Comparison of ENCODE assay signal across 8 cellular contexts in genomic region chr1:184385863-184386262, GRCh38. TPM values are rescaled to one million over a fixed set of nuclear protein-coding genes. Genes with fewer than 3 reads are reported as not detected.
DNase-seq lines count a peak whose midpoint lies in the region; ATAC-seq and TF ChIP-seq lines count a peak whose summit lies in the region.

No MANE protein-coding gene starts in this region.

- ATAC-seq in GM23338, result no peak
- ATAC-seq in foreskin keratinocyte, result no peak
- ATAC-seq in gastrocnemius medialis, result no peak
- no peak for ATAC-seq in GM21576 (IDR thresholded peaks at IDR 0.05; ENCODE audit: unreplicated experiment)

- TF ChIP-seq CTCF in GM23338 (conservative IDR thresholded peaks at IDR 0.05; ENCODE audit: low read depth in 2 of 2), result no peak
- no peak for TF ChIP-seq CTCF in WERI-Rb-1 (IDR thresholded peaks at IDR 0.05; ENCODE audit: low read depth, low read length)
- TF ChIP-seq CTCF in foreskin keratinocyte (conservative IDR thresholded peaks at IDR 0.05), result no peak
- TF ChIP-seq CTCF in gastrocnemius medialis (IDR thresholded peaks at IDR 0.05 in 4 of 5, conservative IDR thresholded peaks at IDR 0.05 in 1 of 5), result no peak
- TF ChIP-seq CTCF in GM20000 (IDR thresholded peaks at IDR 0.05; ENCODE audit: extremely low read depth, missing control alignments), result no peak

- peak; percentile 42 for DNase-seq in GM23338 (ENCODE audit: low spot score)
- no peak for DNase-seq in WERI-Rb-1
- no peak for DNase-seq in foreskin keratinocyte
- no peak for DNase-seq in gastrocnemius medialis
- no peak for DNase-seq in NCI-H774 (lab: John Stamatoyannopoulos, UW)
- no peak for DNase-seq in cortex of kidney (lab: John Stamatoyannopoulos, UW)
- no peak for DNase-seq in GM20000 (ENCODE audit: low spot score)

- H3K9me3 Mint-ChIP-seq in GM23338, result no peaks in the 10 kb centered on the region; the same call in 1 of the 3 replicates

- H3K27me3 ChIP-seq in GM23338 (ENCODE audit: insufficient read depth) (peaks cover 9% of the 10 kb centered on the region; the same call in 1 of the 2 replicates), WERI-Rb-1 (ENCODE audit: insufficient read depth, low read depth, severe bottlenecking) (no peaks in the 10 kb centered on the region), foreskin keratinocyte (no peaks in the 10 kb centered on the region), gastrocnemius medialis (no peaks in the 10 kb centered on the region)

- H3K4me3 ChIP-seq in GM23338 (peak overlapping the region; percentile 94), WERI-Rb-1 (ENCODE audit: low read depth, low read length) (peak overlapping the region; percentile 61), gastrocnemius medialis (peak overlapping the region; percentile 77 to 96 (median 92))

- no peak for TF ChIP-seq POLR2A in gastrocnemius medialis (IDR thresholded peaks at IDR 0.05)

- peak overlapping the region; percentile 89 for H3K4me3 Mint-ChIP-seq in GM23338

- intact Hi-C loops in gastrocnemius medialis (cut with DNase I; ENCODE audit: low total_unique reads), result loop anchor here (5.0 kb wide), 2 partner anchors 76 to 96 kb away; no protein-coding TSS in a partner anchor

- no peaks in the 10 kb centered on the region for H3F3A ChIP-seq in GM23338 (replicated peaks; ENCODE audit: low read depth)

- H3K4me2 ChIP-seq in GM23338, result peak overlapping the region; percentile 94

- peak overlapping the region; percentile 84 for H3K27ac ChIP-seq in GM23338 (ENCODE audit: low read depth)
- peak overlapping the region; percentile 86 for H3K27ac ChIP-seq in WERI-Rb-1
- peak overlapping the region; percentile 65 for H3K27ac ChIP-seq in foreskin keratinocyte
- peak overlapping the region; percentile 97 to 100 (median 98) for H3K27ac ChIP-seq in gastrocnemius medialis

- H3K79me2 ChIP-seq in GM23338 (replicated peaks; ENCODE audit: insufficient read depth), result peaks cover 34% of the 10 kb centered on the region

- in situ Hi-C loops in gastrocnemius medialis (cut with MboI; ENCODE audit: low sequenced_read_pairs in 4 of 4), result loop anchor here (5.0 to 25.0 kb wide), 6 partner anchors 101 to 279 kb away; no protein-coding TSS in a partner anchor

- H3K9me3 ChIP-seq in WERI-Rb-1 (ENCODE audit: severe bottlenecking), result no peaks in the 10 kb centered on the region
- no peaks in the 10 kb centered on the region for H3K9me3 ChIP-seq in gastrocnemius medialis

- H3K4me1 ChIP-seq in GM23338 (ENCODE audit: insufficient read depth), result peaks cover 63% of the 10 kb centered on the region
- H3K4me1 ChIP-seq in foreskin keratinocyte, result peaks cover 24% of the 10 kb centered on the region
- peaks cover 17 to 25% of the 10 kb centered on the region in 2 donors for H3K4me1 ChIP-seq in gastrocnemius medialis

- H3K36me3 ChIP-seq in GM23338 (ENCODE audit: insufficient read depth), result no peaks in the 10 kb centered on the region
- H3K36me3 ChIP-seq in WERI-Rb-1, result no peaks in the 10 kb centered on the region
- no peaks in the 10 kb centered on the region for H3K36me3 ChIP-seq in gastrocnemius medialis

- peaks cover 56% of the 10 kb centered on the region for H3K4me1 Mint-ChIP-seq in GM23338

- peak overlapping the region; percentile 73 for H2AFZ ChIP-seq in GM23338

- no peaks in the 10 kb centered on the region for H3K9me2 ChIP-seq in GM23338 (ENCODE audit: insufficient read depth)

- peak overlapping the region; percentile 49; the same call in 1 of the 2 replicates for H3K27ac Mint-ChIP-seq in GM23338

- peaks cover 12% of the 10 kb centered on the region for H3K27me3 Mint-ChIP-seq in GM23338 (ENCODE audit: insufficient read depth, low read depth, poor library complexity)

- H3K36me3 Mint-ChIP-seq in GM23338 (ENCODE audit: low read depth), result no peaks in the 10 kb centered on the region; the same call in 2 of the 3 replicates

- H4K20me1 ChIP-seq in GM23338 (replicated peaks; ENCODE audit: insufficient read depth), result peaks cover 20% of the 10 kb centered on the region

TF ChIP-seq in GM23338, 12 proteins besides CTCF, POLR2A, EP300 and RAD21 (continues in another document):
- TF ChIP-seq POLR2AphosphoS5 (IDR thresholded peaks at IDR 0.05; ENCODE audit: low read depth) (no peak), ZNF462 (CRISPR knock-in tag; IDR thresholded peaks at IDR 0.05) (no peak), EZH2 (IDR thresholded peaks at IDR 0.05; ENCODE audit: low read depth, unreplicated experiment) (no peak), EZH2phosphoT487 (IDR thresholded peaks at IDR 0.05; ENCODE audit: unreplicated experiment) (no peak)

RNA-seq across cellular contexts. Expression of gene C1orf21, which starts 1.0 kb away (rescaled TPM):
- total RNA-seq in GM23338 (2014; rRNA removed; shearing (Covaris generic)), result 28.0 and 34.2 TPM in 2 replicates
- polyA plus RNA-seq in GM23338 (2016; fragmentation: Nextera tagmentation; extraction: Ambion mirVana) (38.1 and 40.4 TPM in 2 replicates), foreskin keratinocyte (36.6 and 41.1 TPM in 2 replicates)
- total RNA-seq in foreskin keratinocyte (37.7 and 40.3 TPM in 2 replicates), gastrocnemius medialis (100 to 1,000 TPM; 106 to 206 (median 154) TPM)
